8 cellular contexts compared by ENCODE assay signal in genomic region chr4:99817310-99817885, GRCh38. TPM values are rescaled to one million over a fixed set of nuclear protein-coding genes. Genes with fewer than 3 reads are reported as not detected.
DNase-seq lines count a peak whose midpoint lies in the region; ATAC-seq, FAIRE-seq and TF ChIP-seq lines count a peak whose summit lies in the region.

No MANE protein-coding gene starts in this region.

- H3K4me1 ChIP-seq in neutrophil (ENCODE audit: control insufficient read depth in 1 of 2, insufficient read depth in 1 of 2, low read depth in 1 of 2, low read length in 1 of 2) (peaks cover 74 to 76% of the 10 kb centered on the region in 2 experiments), small intestine (ENCODE audit: control insufficient read depth in 2 of 2, insufficient read depth in 1 of 2, low read depth in 1 of 2, low read length in 1 of 2) (peaks cover 0 to 9% of the 10 kb centered on the region in 2 donors)

- H3K4me3 ChIP-seq in neutrophil (ENCODE audit: low read depth in 1 of 2, low read length in 1 of 2) (peak overlapping the region; percentile 83 to 95), small intestine (ENCODE audit: low read depth in 1 of 2, low read length in 2 of 2) (peak overlapping the region in 1 of 2 donors; percentile 3)

- H3K27me3 ChIP-seq in neutrophil (no peaks in the 10 kb centered on the region), small intestine (ENCODE audit: control insufficient read depth in 2 of 2, insufficient read depth in 2 of 2, low read length in 2 of 2) (no peaks in the 10 kb centered on the region)

- no peak for DNase-seq in T-helper 2 cell treated with Interferon-gamma antibody and Interleukin-4, amounts not matched to agents 5 μg/mL and 100 μg/mL, for 36 hours (ENCODE audit: low spot score)
- DNase-seq in activated effector memory CD4-positive, alpha-beta T cell treated with anti-CD3 and anti-CD28 coated beads, Interleukin-2, amount 50 U/mL, for 16 hours = no peak
- DNase-seq in foreskin melanocyte (no peak), small intestine (no peak), G401 (ENCODE audit: low spot score) (no peak)

- H3K27ac ChIP-seq in neutrophil (peak overlapping the region; percentile 96), small intestine (ENCODE audit: low read depth in 1 of 2, low read length in 1 of 2) (peak overlapping the region in 1 of 2 donors; percentile 72)

- peak overlapping the region; percentile 90 for H3K27ac Mint-ChIP-seq in T-helper 2 cell treated with Interferon-gamma antibody and Interleukin-4, amounts not matched to agents 5 μg/mL and 100 μg/mL, for 36 hours

- 44 to 66% (median 53%) methylated on average over 4 of the region's 4 CpGs for WGBS in small intestine, 3 donors

- no peak for TF ChIP-seq CTCF in neutrophil (IDR thresholded peaks at IDR 0.05)

- FAIRE-seq in small intestine (lab: Jason Lieb, UNC) = no peak

- peaks cover 56% of the 10 kb centered on the region for H3K4me1 Mint-ChIP-seq in T-helper 2 cell treated with Interferon-gamma antibody and Interleukin-4, amounts not matched to agents 5 μg/mL and 100 μg/mL, for 36 hours (ENCODE audit: low read depth)

- peak overlapping the region; percentile 93 for H3K4me3 Mint-ChIP-seq in T-helper 2 cell treated with Interferon-gamma antibody and Interleukin-4, amounts not matched to agents 5 μg/mL and 100 μg/mL, for 36 hours

- no peaks in the 10 kb centered on the region for H3K9me3 Mint-ChIP-seq in T-helper 2 cell treated with Interferon-gamma antibody and Interleukin-4, amounts not matched to agents 5 μg/mL and 100 μg/mL, for 36 hours

- ATAC-seq in GM18868 (IDR thresholded peaks at IDR 0.05; ENCODE audit: unreplicated experiment) (peak; percentile 22), HG02884 (IDR thresholded peaks at IDR 0.05; ENCODE audit: unreplicated experiment) (peak; percentile 18)

- in situ Hi-C loops in G401 (cut with HindIII; ENCODE audit: low sequenced_read_pairs) = no loop called here

- H3K9me3 ChIP-seq in neutrophil = no peaks in the 10 kb centered on the region
- no peaks in the 10 kb centered on the region for H3K9me3 ChIP-seq in small intestine (ENCODE audit: control insufficient read depth, low read depth)

- H3K36me3 ChIP-seq in neutrophil (peaks cover 5% of the 10 kb centered on the region), small intestine (ENCODE audit: control insufficient read depth in 2 of 2, insufficient read depth in 2 of 2, low read length in 2 of 2) (no peaks in the 10 kb centered on the region)

- peaks cover 25% of the 10 kb centered on the region for H3K36me3 Mint-ChIP-seq in T-helper 2 cell treated with Interferon-gamma antibody and Interleukin-4, amounts not matched to agents 5 μg/mL and 100 μg/mL, for 36 hours (ENCODE audit: low read depth)

- H3K27me3 Mint-ChIP-seq in T-helper 2 cell treated with Interferon-gamma antibody and Interleukin-4, amounts not matched to agents 5 μg/mL and 100 μg/mL, for 36 hours (ENCODE audit: low read depth) = no peaks in the 10 kb centered on the region

RNA-seq across cellular contexts. Expression of gene DAPP1, which starts 0.8 kb away (rescaled TPM):
- polyA plus RNA-seq in small intestine = 1 to 10 TPM in 2 of 3 donors, not detected in 1; 1.8 to 2.4 TPM
- not detected in 2 replicates for total RNA-seq in G401 (2014; rRNA removed; shearing (Covaris generic))
